ENCODE assay signal across 11 cellular contexts in the genomic region with DNA sequence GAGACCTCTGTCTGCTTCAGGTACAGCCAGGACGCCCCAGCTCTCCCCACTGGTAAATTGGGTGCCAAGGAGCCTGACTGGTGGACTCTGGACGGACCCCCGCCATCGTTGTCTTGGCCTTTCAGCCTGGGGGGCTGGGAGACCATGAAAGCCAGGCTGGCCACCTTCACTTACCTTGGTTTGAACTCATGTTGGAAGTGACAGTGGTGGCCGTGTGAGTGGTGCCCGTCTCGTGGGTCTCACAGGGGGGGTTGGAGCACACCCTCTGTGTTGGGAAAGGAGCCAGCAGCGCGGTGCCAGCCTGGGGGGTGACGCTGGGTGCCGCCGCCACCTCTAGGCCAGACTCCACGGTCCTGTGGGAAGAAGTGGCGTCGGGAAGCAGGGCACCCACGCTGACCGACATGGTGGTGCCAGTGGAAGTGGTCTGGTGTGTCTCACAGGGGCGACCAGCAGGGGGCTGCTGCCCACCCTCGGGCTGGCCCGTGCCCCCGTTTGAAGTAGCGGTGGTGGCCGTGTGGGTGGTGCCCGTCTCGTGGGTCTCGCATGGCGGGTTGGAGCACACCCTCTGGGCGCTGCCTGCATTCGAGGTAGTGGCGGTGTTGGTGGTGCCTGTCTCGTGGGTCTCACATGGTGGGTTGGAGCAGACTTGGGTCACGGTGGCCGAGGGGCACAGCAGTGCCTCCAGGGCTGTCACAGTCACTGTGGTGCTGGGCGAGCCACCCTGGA. TPM values are rescaled to one million over a fixed set of nuclear protein-coding genes. Genes with fewer than 3 reads are reported as not detected.
A peak's percentile ranks its signal among the peaks of the same experiment; 100 is the strongest.
DNase-seq lines count a peak whose midpoint lies in the region; ATAC-seq, FAIRE-seq and TF ChIP-seq lines count a peak whose summit lies in the region.
"Had no signal": no experiment of that assay in that cellular context is flagged by ENCODE, and none has a peak within 500 bp of the region (broad histone marks: within the 10 kb centered on the region; RNA-seq: fewer than 3 reads in every experiment).

No MANE protein-coding gene starts in this region.

- POLR2A ChIA-PET in activated CD4-positive, alpha-beta T cell treated with anti-CD3 and anti-CD28 coated beads for 36 hours (lab: Charles Lee): interaction anchor here (0.5 kb wide), 1 partner anchor 146 kb away, joined by 3 read pairs; no protein-coding TSS in a partner anchor

- H3K4me3 Mint-ChIP-seq in activated CD4-positive, alpha-beta T cell treated with anti-CD3 and anti-CD28 coated beads for 36 hours: no peak overlapping the region

- H3K36me3 Mint-ChIP-seq in activated CD4-positive, alpha-beta T cell treated with anti-CD3 and anti-CD28 coated beads for 36 hours (ENCODE audit: low read depth): peaks cover 44% of the 10 kb centered on the region

- 60 to 84% (median 78%) methylated on average over 2 to 34 of the region's 34 CpGs for WGBS in stomach, 5 donors

- peak; percentile 28 for ATAC-seq in SK-N-SH treated with all-trans-retinoic acid at 6 μM for 48 hours
- ATAC-seq in activated CD4-positive, alpha-beta T cell treated with anti-CD3 and anti-CD28 coated beads for 36 hours: no peak
- ATAC-seq in HG03108 (IDR thresholded peaks at IDR 0.05; ENCODE audit: unreplicated experiment): no peak

- FAIRE-seq in GM12892 (lab: Jason Lieb, UNC): no peak
- FAIRE-seq: astrocyte had no signal

- H3K4me1 ChIP-seq in stomach: peaks cover 0 to 27% (median 10%) of the 10 kb centered on the region in 4 donors

- TF ChIP-seq CTCF in stomach (IDR thresholded peaks at IDR 0.05): no peak

- 0 out of 2 replicates have a peak, but pooled peaks have one; percentile 46 for TF ChIP-seq POLR2A in GM12892 (IDR thresholded peaks at IDR 0.05; ENCODE audit: low read depth, low read length)
- TF ChIP-seq POLR2A in stomach (IDR thresholded peaks at IDR 0.05): no peak

- intact Hi-C loops in stomach (cut with DNase I; ENCODE audit: low total_unique reads): loop anchor here (5.0 kb wide), 1 partner anchor 192 kb away; the partner anchor contains the start of gene PLXNB3
- intact Hi-C loops in activated CD4-positive, alpha-beta T cell treated with anti-CD3 and anti-CD28 coated beads for 36 hours (cut with DNase I, micrococcal nuclease): loop anchor here in 1 of 2 experiments (1.0 kb wide), 2 partner anchors 30 to 190 kb away; partner anchors contain the start of gene PLXNB3

- H3K9me3 Mint-ChIP-seq in activated CD4-positive, alpha-beta T cell treated with anti-CD3 and anti-CD28 coated beads for 36 hours (ENCODE audit: low read depth): no peaks in the 10 kb centered on the region

- H3K27ac Mint-ChIP-seq in activated CD4-positive, alpha-beta T cell treated with anti-CD3 and anti-CD28 coated beads for 36 hours: no peak overlapping the region

- peaks cover 38 to 100% (median 97%) of the 10 kb centered on the region in 4 donors for H3K36me3 ChIP-seq in stomach

- TF ChIP-seq EP300 in stomach (IDR thresholded peaks at IDR 0.05): no peak

- H3K27ac ChIP-seq in layer of hippocampus (ENCODE audit: low read depth, low read length) (peak overlapping the region; percentile 60), stomach (peak overlapping the region in 4 of 5 donors; percentile 11 to 79 (median 73))
- H3K27ac ChIP-seq: SK-N-MC had no signal

- H3K27me3 Mint-ChIP-seq in activated CD4-positive, alpha-beta T cell treated with anti-CD3 and anti-CD28 coated beads for 36 hours: no peaks in the 10 kb centered on the region

- H3K9me3 ChIP-seq in stomach: no peaks in the 10 kb centered on the region

- H3K27me3 ChIP-seq in layer of hippocampus (ENCODE audit: control insufficient read depth, insufficient read depth, low read length) (no peaks in the 10 kb centered on the region), stomach (no peaks in the 10 kb centered on the region)

- no peak for DNase-seq in GM12892 (ENCODE audit: insufficient read length)
- no peak for DNase-seq in stomach
- no peak for DNase-seq in activated CD4-positive, alpha-beta T cell treated with anti-CD3 and anti-CD28 coated beads for 36 hours
- DNase-seq in activated gamma-delta T cell (lab: John Stamatoyannopoulos, UW): no peak
- no peak for DNase-seq in NCI-H2107 treated with DMSO at 0.1 percent for 48 hours (lab: John Stamatoyannopoulos, UW; ENCODE audit: unreplicated experiment)
- DNase-seq: KG1 had no signal

- CTCF ChIA-PET in activated CD4-positive, alpha-beta T cell treated with anti-CD3 and anti-CD28 coated beads for 36 hours (lab: Charles Lee): interaction anchor here (1.0 kb wide), 1 partner anchor 28 kb away, joined by 3 read pairs; the partner anchor contains the start of gene ARHGAP4

- H3K4me1 Mint-ChIP-seq in activated CD4-positive, alpha-beta T cell treated with anti-CD3 and anti-CD28 coated beads for 36 hours: peaks cover 10% of the 10 kb centered on the region

- peak overlapping the region in 2 of 4 donors; percentile 3 to 13 for H3K4me3 ChIP-seq in stomach
- H3K4me3 ChIP-seq: SK-N-MC had no signal

TF ChIP-seq in SK-N-SH treated with all-trans-retinoic acid at 6 μM for 48 hours, 23 proteins besides CTCF, POLR2A, EP300 and RAD21:
- TF ChIP-seq ZFP30 (CRISPR knock-in tag; IDR thresholded peaks at IDR 0.05) (no peak), RARB (CRISPR knock-in tag; IDR thresholded peaks at IDR 0.05) (no peak), ZC3H10 (CRISPR knock-in tag; IDR thresholded peaks at IDR 0.05) (no peak), TOX (CRISPR knock-in tag; IDR thresholded peaks at IDR 0.05; ENCODE audit: borderline replicate concordance) (no peak), TCF4 (CRISPR knock-in tag; IDR thresholded peaks at IDR 0.05; ENCODE audit: borderline replicate concordance) (no peak), GLIS3 (CRISPR knock-in tag; IDR thresholded peaks at IDR 0.05) (no peak), TSHZ2 (CRISPR knock-in tag; IDR thresholded peaks at IDR 0.05) (no peak), CSDC2 (CRISPR knock-in tag; IDR thresholded peaks at IDR 0.05) (no peak), ZNF565 (CRISPR knock-in tag; conservative IDR thresholded peaks at IDR 0.05; ENCODE audit: low read depth) (no peak), ISL1 (CRISPR knock-in tag; IDR thresholded peaks at IDR 0.05) (no peak)
- TF ChIP-seq, protein P1, sequence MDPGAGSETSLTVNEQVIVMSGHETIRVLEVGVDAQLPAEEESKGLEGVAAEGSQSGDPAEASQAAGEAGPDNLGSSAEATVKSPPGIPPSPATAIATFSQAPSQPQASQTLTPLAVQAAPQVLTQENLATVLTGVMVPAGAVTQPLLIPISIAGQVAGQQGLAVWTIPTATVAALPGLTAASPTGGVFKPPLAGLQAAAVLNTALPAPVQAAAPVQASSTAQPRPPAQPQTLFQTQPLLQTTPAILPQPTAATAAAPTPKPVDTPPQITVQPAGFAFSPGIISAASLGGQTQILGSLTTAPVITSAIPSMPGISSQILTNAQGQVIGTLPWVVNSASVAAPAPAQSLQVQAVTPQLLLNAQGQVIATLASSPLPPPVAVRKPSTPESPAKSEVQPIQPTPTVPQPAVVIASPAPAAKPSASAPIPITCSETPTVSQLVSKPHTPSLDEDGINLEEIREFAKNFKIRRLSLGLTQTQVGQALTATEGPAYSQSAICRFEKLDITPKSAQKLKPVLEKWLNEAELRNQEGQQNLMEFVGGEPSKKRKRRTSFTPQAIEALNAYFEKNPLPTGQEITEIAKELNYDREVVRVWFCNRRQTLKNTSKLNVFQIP (CRISPR knock-in tag; IDR thresholded peaks at IDR 0.05; ENCODE audit: borderline replicate concordance, low read depth): no peak

RNA-seq across cellular contexts. Expression of gene RENBP, which starts 9.6 kb away (rescaled TPM):
- polyA plus RNA-seq in GM12892 (2012; ENCODE audit: missing spikeins): 3.7 TPM
- total RNA-seq in stomach: 1 to 10 TPM in 2 of 5 donors, not detected in 3; 2.3 to 8.3 TPM
- polyA plus RNA-seq in stomach: 10 to 100 TPM in 1 of 3 donors, 1 to 10 TPM in 2; 4.4 to 12.7 (median 8.1) TPM
- total RNA-seq in activated CD4-positive, alpha-beta T cell treated with anti-CD3 and anti-CD28 coated beads for 36 hours: 1 to 10 TPM; 6.0 to 8.1 TPM

RNA-seq across cellular contexts. Expression of gene HCFC1, which starts 17.6 kb away (rescaled TPM):
- polyA plus RNA-seq in GM12892 (2012; ENCODE audit: missing spikeins): 13.3 TPM
- total RNA-seq in stomach: 10 to 100 TPM; 13.2 to 61.6 (median 35.3) TPM
- 10 to 100 TPM in 2 of 3 donors, 1 to 10 TPM in 1; 9.0 to 13.9 (median 12.6) TPM for polyA plus RNA-seq in stomach
- 100 to 1,000 TPM in 1 of 2 experiments, 10 to 100 TPM in 1; 99.5 to 147 TPM for total RNA-seq in activated CD4-positive, alpha-beta T cell treated with anti-CD3 and anti-CD28 coated beads for 36 hours

RNA-seq across cellular contexts. Expression of gene TMEM187, which starts 18.5 kb away (rescaled TPM):
- 2.2 TPM for polyA plus RNA-seq in GM12892 (2012; ENCODE audit: missing spikeins)
- 10 to 100 TPM in 1 of 5 donors, 1 to 10 TPM in 2, under 1 TPM in 1, not detected in 1; 0.89 to 16.2 (median 2.9) TPM for total RNA-seq in stomach
- 1 to 10 TPM; 2.3 to 7.0 (median 6.3) TPM for polyA plus RNA-seq in stomach
- total RNA-seq in activated CD4-positive, alpha-beta T cell treated with anti-CD3 and anti-CD28 coated beads for 36 hours: 1 to 10 TPM; 4.4 to 5.4 TPM

RNA-seq across cellular contexts. Expression of gene NAA10, which starts 19.2 kb away (rescaled TPM):
- polyA plus RNA-seq in GM12892 (2012; ENCODE audit: missing spikeins): 76.2 TPM
- total RNA-seq in stomach: 10 to 100 TPM; 23.2 to 63.8 (median 35.6) TPM
- polyA plus RNA-seq in stomach: 100 to 1,000 TPM; 114 to 161 (median 125) TPM
- total RNA-seq in activated CD4-positive, alpha-beta T cell treated with anti-CD3 and anti-CD28 coated beads for 36 hours: 100 to 1,000 TPM; 108 to 115 TPM

RNA-seq across cellular contexts. Expression of gene ARHGAP4, which starts 28.0 kb away (rescaled TPM):
- polyA plus RNA-seq in GM12892 (2012; ENCODE audit: missing spikeins): 23.2 TPM
- 10 to 100 TPM; 18.5 to 93.9 (median 67.7) TPM for total RNA-seq in stomach
- polyA plus RNA-seq in stomach: 10 to 100 TPM; 24.9 to 35.5 (median 25.2) TPM
- total RNA-seq in activated CD4-positive, alpha-beta T cell treated with anti-CD3 and anti-CD28 coated beads for 36 hours: 100 to 1,000 TPM; 130 to 135 TPM
